Comparison of ENCODE assay signal across 8 cellular contexts in the genomic region with DNA sequence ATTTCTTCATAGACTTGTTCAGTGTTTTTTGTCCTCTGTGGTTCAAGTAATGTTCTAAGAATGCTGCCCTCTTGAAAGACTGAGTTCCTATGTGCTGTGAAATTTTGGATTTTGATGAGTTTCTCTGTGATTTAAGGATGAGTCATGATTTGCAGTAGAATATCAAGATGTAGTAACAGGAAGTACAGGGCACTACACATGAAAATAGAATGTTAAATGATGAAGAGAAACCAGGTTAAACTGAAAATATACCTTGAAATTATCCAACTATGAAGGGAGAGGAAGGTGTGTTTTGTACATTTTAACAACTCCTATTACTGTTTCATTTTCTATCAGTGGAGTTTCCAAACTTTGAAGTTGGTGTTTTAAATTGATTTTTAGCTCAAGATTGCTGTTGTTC. TPM values are rescaled to one million over a fixed set of nuclear protein-coding genes. Genes with fewer than 3 reads are reported as not detected.
DNase-seq lines count a peak whose midpoint lies in the region; ATAC-seq, FAIRE-seq and TF ChIP-seq lines count a peak whose summit lies in the region.

No MANE protein-coding gene starts in this region.

- H3K4me2 ChIP-seq in DOHH2 (ENCODE audit: low read length) (peak overlapping the region; percentile 65), K562 (ENCODE audit: insufficient read depth, low read length) (no peak overlapping the region)

- no peaks in the 10 kb centered on the region for H3K36me3 ChIP-seq in DOHH2 (ENCODE audit: control insufficient read depth, low read length)
- no peaks in the 10 kb centered on the region for H3K36me3 ChIP-seq in K562 (ENCODE audit: control insufficient read depth, insufficient read depth, low read length)

- peak overlapping the region; percentile 47 for H3K27ac ChIP-seq in DOHH2 (ENCODE audit: low read depth, low read length)
- no peak overlapping the region for H3K27ac ChIP-seq in K562 (ENCODE audit: extremely low read depth, low read depth, low read length)
- H3K27ac ChIP-seq in caudate nucleus (ENCODE audit: low read depth, low read length) = no peak overlapping the region

- in situ Hi-C loops in K562 (cut with MboI) = no loop called here

- TF ChIP-seq POLR2A in NB4 (IDR thresholded peaks at IDR 0.05; ENCODE audit: extremely low read depth, insufficient read length) (no peak), K562 (conservative IDR thresholded peaks at IDR 0.05) (no peak)

- CTCF ChIA-PET in K562 (lab: Yijun Ruan, JAX; ENCODE audit: low intra/inter-chr PET ratio) = no interaction called here

- no peak for TF ChIP-seq RAD21 in K562 (CRISPR knock-in tag; conservative IDR thresholded peaks at IDR 0.05 in 1 of 2, IDR thresholded peaks at IDR 0.05 in 1 of 2)

- TF ChIP-seq CTCF in DOHH2 (IDR thresholded peaks at IDR 0.05; ENCODE audit: low read depth, low read length, poor library complexity, severe bottlenecking) (no peak), NB4 (IDR thresholded peaks at IDR 0.05; ENCODE audit: low read depth, low read length) (no peak), K562 (IDR thresholded peaks at IDR 0.05 in 2 of 3, conservative IDR thresholded peaks at IDR 0.05 in 1 of 3; ENCODE audit: insufficient read depth in 2 of 3, low read depth in 1 of 3, low read length in 3 of 3) (no peak)

- intact Hi-C loops in K562 (cut with micrococcal nuclease) = loop anchor here (5.0 kb wide), 1 partner anchor 42 kb away; no protein-coding TSS in a partner anchor

- no peaks in the 10 kb centered on the region for H3K9me1 ChIP-seq in K562 (ENCODE audit: control insufficient read depth, insufficient read depth, low read length)

- H3K27me3 ChIP-seq in DOHH2 (ENCODE audit: control insufficient read depth, low read length) (0 out of 2 replicates have a peak, but pooled peaks cover 3% of the 10 kb centered on the region), K562 (ENCODE audit: control insufficient read depth in 2 of 2, insufficient read depth in 2 of 2, low read length in 2 of 2) (peaks cover 0 to 11% of the 10 kb centered on the region in 2 experiments; a peak in 1 of 5 replicates)

- H3F3A ChIP-seq in DOHH2 (ENCODE audit: control insufficient read depth, insufficient read depth) = peaks cover 37% of the 10 kb centered on the region

- BruUV-seq in K562 (replicated peaks; lab: Mats Ljungman, UMichigan) = no TSS peak

- H3K9me3 ChIP-seq in DOHH2 (ENCODE audit: control insufficient read depth, insufficient read depth, low read length) = no peaks in the 10 kb centered on the region
- H3K9me3 ChIP-seq in K562 (replicated peaks; ENCODE audit: control insufficient read depth, insufficient read depth, low read depth, low read length) = no peaks in the 10 kb centered on the region

- 0 out of 2 replicates have a peak, but pooled peaks cover 6% of the 10 kb centered on the region for H4K20me1 ChIP-seq in DOHH2 (ENCODE audit: control insufficient read depth, insufficient read depth, low read depth, low read length)
- H4K20me1 ChIP-seq in K562 (replicated peaks; ENCODE audit: control insufficient read depth, insufficient read depth, low read length) = no peaks in the 10 kb centered on the region

- TF ChIP-seq EP300 in K562 (IDR thresholded peaks at IDR 0.05; ENCODE audit: low read length) = no peak

- peaks cover 76% of the 10 kb centered on the region for H3K4me1 ChIP-seq in DOHH2 (ENCODE audit: control insufficient read depth, low read length)
- peaks cover 8 to 12% of the 10 kb centered on the region in 2 experiments for H3K4me1 ChIP-seq in K562 (replicated peaks in 1 of 2; ENCODE audit: control insufficient read depth in 2 of 2, insufficient read depth in 2 of 2, low read length in 2 of 2)

- peaks cover 87% of the 10 kb centered on the region for H3K79me2 ChIP-seq in DOHH2 (ENCODE audit: control insufficient read depth, low read length)
- H3K79me2 ChIP-seq in K562 (ENCODE audit: control insufficient read depth, insufficient read depth, low read length) = no peaks in the 10 kb centered on the region

- no peak for FAIRE-seq in K562 (lab: Jason Lieb, UNC)

- no peak for ATAC-seq in K562

- DNase-seq in NB4 (ENCODE audit: low read depth) (peak; percentile 46), K562 (ENCODE audit: extremely low read depth in 1 of 4, low spot score in 3 of 4) (no peak), non-pigmented ciliary epithelial cell (ENCODE audit: low read depth) (peak; percentile 86), DMS153 treated with DMSO at 0.1 percent for 48 hours (lab: John Stamatoyannopoulos, UW; ENCODE audit: unreplicated experiment) (no peak), caudate nucleus (lab: John Stamatoyannopoulos, UW) (no peak), HuH-7 (ENCODE audit: low spot score) (no peak), 8988T (no peak)

- H3K4me3 ChIP-seq in DOHH2 (ENCODE audit: low read length) (peak overlapping the region; percentile 37), NB4 (ENCODE audit: low read depth, low read length) (no peak overlapping the region), K562 (no peak overlapping the region)

- no peak overlapping the region for H3K9ac ChIP-seq in K562 (ENCODE audit: insufficient read depth in 1 of 2, low read depth in 2 of 2, low read length in 2 of 2)

- H2AFZ ChIP-seq in K562 (ENCODE audit: low read depth, low read length) = no peak overlapping the region

- no peaks in the 10 kb centered on the region for H3K9me2 ChIP-seq in DOHH2 (replicated peaks; ENCODE audit: control insufficient read depth, low read length)

- POLR2A ChIA-PET in K562 (lab: Yijun Ruan, JAX) = interaction anchor here (0.6 kb wide), 1 partner anchor 270 kb away, joined by 5 read pairs; no protein-coding TSS in a partner anchor

TF ChIP-seq in K562, 482 proteins besides CTCF, POLR2A, EP300 and RAD21:
- TF ChIP-seq FOSL1 (tag; conservative IDR thresholded peaks at IDR 0.05) (peak; percentile 84), STAT6 (CRISPR knock-in tag; IDR thresholded peaks at IDR 0.05) (no peak), MAFG (tag; conservative IDR thresholded peaks at IDR 0.05) (0 out of 2 replicates have a peak, but pooled peaks have one; percentile 5), JUND (IDR thresholded peaks at IDR 0.05; ENCODE audit: borderline replicate concordance, low read depth, low read length) (peak; percentile 51; the same call in 1 of the 2 replicates), JUND (tag; IDR thresholded peaks at IDR 0.05; ENCODE audit: borderline replicate concordance, low read depth, low read length) (peak; percentile 70), ATF3 (IDR thresholded peaks at IDR 0.05) (peak; percentile 78), ATF3 (CRISPR knock-in tag; conservative IDR thresholded peaks at IDR 0.05) (no peak)
- TF ChIP-seq, protein P1, sequence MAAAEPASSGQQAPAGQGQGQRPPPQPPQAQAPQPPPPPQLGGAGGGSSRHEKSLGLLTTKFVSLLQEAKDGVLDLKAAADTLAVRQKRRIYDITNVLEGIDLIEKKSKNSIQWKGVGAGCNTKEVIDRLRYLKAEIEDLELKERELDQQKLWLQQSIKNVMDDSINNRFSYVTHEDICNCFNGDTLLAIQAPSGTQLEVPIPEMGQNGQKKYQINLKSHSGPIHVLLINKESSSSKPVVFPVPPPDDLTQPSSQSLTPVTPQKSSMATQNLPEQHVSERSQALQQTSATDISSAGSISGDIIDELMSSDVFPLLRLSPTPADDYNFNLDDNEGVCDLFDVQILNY (CRISPR knock-in tag; IDR thresholded peaks at IDR 0.05) = no peak

RNA-seq across cellular contexts. Expression of gene ELK3, which starts 4.8 kb away (rescaled TPM):
- total RNA-seq in K562 (2011; cell fraction: chromatin; rRNA removed; ENCODE audit: low replicate concordance) = 2.0 and 2.1 TPM in 2 replicates
- total RNA-seq in K562 (2011; cell fraction: nucleolus; rRNA removed) = 0.79 and 1.0 TPM in 2 replicates
- total RNA-seq in K562 (2011; cell fraction: nucleoplasm; rRNA removed) = 1.1 and 1.7 TPM in 2 replicates
- total RNA-seq in K562 (2014; rRNA removed) (2.0 and 3.3 TPM in 2 replicates), K562 (2014; rRNA removed; fragmentation: Illumina TruSeq; extraction: Trizol) (3.2 TPM in 2 replicates), K562 (2015; rRNA removed; fragmentation: Illumina TruSeq; extraction: Trizol) (2.9 and 3.8 TPM in 2 replicates), K562 (2021) (5.5 and 6.3 TPM in 2 replicates)
- polyA plus RNA-seq in K562 (2011; rRNA removed) (0.70 and 1.5 TPM in 2 replicates), K562 (2014; fragmentation: Illumina TruSeq; extraction: Trizol) (4.7 and 5.1 TPM in 2 replicates), K562 (2014; fragmentation: Nextera tagmentation; extraction: Ambion mirVana) (1 to 10 TPM; 1.6 to 1.7 TPM), K562 (2014; rRNA removed) (2.9 and 3.1 TPM in 2 replicates)
- polyA plus RNA-seq in K562 (2011; cell fraction: cytosol; rRNA removed) = 0.80 and 2.0 TPM in 2 replicates
- 0.25 and 1.3 TPM in 2 replicates for polyA plus RNA-seq in K562 (2011; cell fraction: nucleus; rRNA removed)
- 4.1 and 5.0 TPM in 2 replicates for polyA plus RNA-seq in K562 (2012)
- polyA minus RNA-seq in K562 (2011; rRNA and poly(A)+ RNA removed) = 0.75 and 1.1 TPM in 2 replicates
- 1.5 and 2.0 TPM in 2 replicates for polyA minus RNA-seq in K562 (2011; cell fraction: cytosol; rRNA and poly(A)+ RNA removed)
- polyA minus RNA-seq in K562 (2011; cell fraction: nucleus; rRNA and poly(A)+ RNA removed) = 0.67 and 0.81 TPM in 2 replicates

Comparison
In these comparisons a context has a peak if more than half of its experiments do, and no peak if none do; other contexts are left out.
1. DNase-seq: peak in NB4 (single experiment) and non-pigmented ciliary epithelial cell (single experiment); none in K562 (0 of 4), DMS153 treated with DMSO at 0.1 percent for 48 hours (single experiment), caudate nucleus (0 of 61), HuH-7 (single experiment) and 8988T (single experiment).